30 cellular contexts compared by ENCODE assay signal in the genomic region with DNA sequence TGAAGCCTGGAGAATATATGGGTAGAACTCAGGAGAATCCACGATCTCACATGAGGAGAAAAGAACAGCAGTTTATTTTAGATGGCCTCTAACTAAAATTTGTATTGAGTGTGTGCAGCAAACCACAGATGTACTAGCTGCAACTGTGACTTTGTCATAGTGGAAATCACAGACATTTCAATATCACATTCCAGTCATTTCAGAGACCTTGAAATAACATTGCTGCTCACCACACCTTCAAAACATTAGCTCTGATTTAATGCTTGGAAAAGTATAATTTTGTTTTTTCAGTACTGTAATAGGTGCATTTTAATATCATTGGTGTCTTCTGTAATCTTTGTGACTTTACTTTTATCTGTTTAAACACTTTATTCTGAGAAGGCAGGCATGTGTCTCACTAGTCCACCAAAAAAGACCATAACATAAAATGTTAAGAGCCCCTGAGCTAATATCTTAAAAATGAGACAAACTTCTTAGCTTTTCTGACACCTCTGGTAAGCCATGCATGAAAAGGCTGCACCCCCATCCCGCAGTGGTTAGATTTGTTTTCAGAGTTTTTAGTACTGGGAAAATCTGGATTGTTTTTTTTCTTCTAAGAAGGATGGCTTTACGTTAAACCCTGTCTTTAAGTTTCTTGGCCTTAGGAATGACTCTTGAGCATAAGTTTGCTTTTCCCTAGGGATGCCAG. TPM values are rescaled to one million over a fixed set of nuclear protein-coding genes. Genes with fewer than 3 reads are reported as not detected.
DNase-seq lines count a peak whose midpoint lies in the region; ATAC-seq and TF ChIP-seq lines count a peak whose summit lies in the region.
"Had no signal": no experiment of that assay in that cellular context is flagged by ENCODE, and none has a peak within 500 bp of the region (broad histone marks: within the 10 kb centered on the region; RNA-seq: fewer than 3 reads in every experiment).

No MANE protein-coding gene starts in this region.

- TF ChIP-seq CTCF in IMR-90 (conservative IDR thresholded peaks at IDR 0.05; ENCODE audit: low read depth, low read length) (no peak), brain microvascular endothelial cell (IDR thresholded peaks at IDR 0.05; ENCODE audit: low read depth, low read length, missing control alignments) (no peak), nephron (IDR thresholded peaks at IDR 0.05; ENCODE audit: unreplicated experiment in 3 of 3) (no peak), ovary (IDR thresholded peaks at IDR 0.05) (no peak)

- peaks cover 16% of the 10 kb centered on the region for H3K9me1 ChIP-seq in IMR-90 (ENCODE audit: insufficient read depth, low read length)

- H3K36me3 ChIP-seq in IMR-90 (ENCODE audit: control insufficient read depth, insufficient read depth, low read length) (no peaks in the 10 kb centered on the region), brain microvascular endothelial cell (replicated peaks) (no peaks in the 10 kb centered on the region), ovary (no peaks in the 10 kb centered on the region)
- H3K36me3 ChIP-seq: esophagus muscularis mucosa, heart left ventricle had no signal

- no peak for TF ChIP-seq EP300 in ovary (IDR thresholded peaks at IDR 0.05)

- no peak overlapping the region for H3K27ac ChIP-seq in IMR-90 (ENCODE audit: insufficient read depth, low read length)
- H3K27ac ChIP-seq in brain microvascular endothelial cell: peak overlapping the region; percentile 37
- H3K27ac ChIP-seq in ovary: no peak overlapping the region
- H3K27ac ChIP-seq: body of pancreas, esophagus muscularis mucosa, heart left ventricle, SK-N-MC had no signal

- H3K4me2 ChIP-seq in IMR-90 (ENCODE audit: low read depth, low read length): no peak overlapping the region

- intact Hi-C loops in IMR-90 (cut with micrococcal nuclease): no loop called here
- intact Hi-C loops in ovary (cut with DNase I): no loop called here

- peak overlapping the region; percentile 17; the same call in 1 of the 2 replicates for H3K23ac ChIP-seq in IMR-90 (ENCODE audit: low read depth, low read length)

- DNase-seq in IMR-90 (no peak), brain microvascular endothelial cell (no peak), retina (no peak), ovary (no peak), NOMO-1 treated with DMSO at 0.1 percent for 48 hours (lab: John Stamatoyannopoulos, UW; ENCODE audit: unreplicated experiment) (no peak)
- no peak for DNase-seq in activated effector memory CD4-positive, alpha-beta T cell treated with anti-CD3 and anti-CD28 coated beads, Interleukin-2, amount 50 U/mL, for 16 hours
- DNase-seq: activated CD4-positive, alpha-beta T cell treated with anti-CD3 and anti-CD28 coated beads, Interleukin-2, amount 50 U/mL, for 1 hour; activated CD4-positive, CD25-positive, alpha-beta regulatory T cell; activated gamma-delta T cell; activated naive CD8-positive, alpha-beta T cell treated with anti-CD3 and anti-CD28 coated beads, Interleukin-2, amount 50 U/mL, for 24 hours; activated T-cell treated with anti-CD3 and anti-CD28 coated beads, Interleukin-2, amount 50 U/mL, for 1 hour; body of pancreas; Calu3; cerebellar nuclear complex; DMS79 treated with DMSO at 0.1 percent for 48 hours; foreskin fibroblast; GF-D8; heart left ventricle; NCI-H1048; NCI-H82; RPMI8226; stimulated activated CD4-positive, alpha-beta T cell treated with anti-CD3 and anti-CD28 coated beads, Interleukin-15, amount 100 ng/mL, for 24 hours; stimulated activated CD4-positive, alpha-beta T cell treated with anti-CD3 and anti-CD28 coated beads, Interleukin-4, amount 100 ng/mL, for 4 hours had no signal

- peak overlapping the region; percentile 43; the same call in 1 of the 2 replicates for H2BK120ac ChIP-seq in IMR-90 (ENCODE audit: low read depth, low read length)

- H2AFZ ChIP-seq in IMR-90 (replicated peaks; ENCODE audit: low read length, poor library complexity): no peak overlapping the region

- in situ Hi-C loops in IMR-90 (cut with MboI; ENCODE audit: low sequenced_read_pairs) (no loop called here), brain microvascular endothelial cell (cut with HindIII; ENCODE audit: low pct_ligation_motif_present, low sequenced_read_pairs) (no loop called here)

- peak overlapping the region; percentile 12; the same call in 1 of the 2 replicates for H4K5ac ChIP-seq in IMR-90 (ENCODE audit: low read depth, low read length)

- POLR2A ChIA-PET in IMR-90 (lab: Charles Lee; ENCODE audit: unreplicated experiment): interaction anchor here (0.8 kb wide), 1 partner anchor 523 kb away, joined by 3 read pairs; no protein-coding TSS in a partner anchor

- H2AK9ac ChIP-seq in IMR-90 (replicated peaks; ENCODE audit: low read depth, low read length, poor library complexity): no peak overlapping the region

- WGBS in IMR-90 (ENCODE audit: extremely low coverage in 2 of 2, insufficient read length in 1 of 2), 2 experiments: no CpG with 5 or more reads among the region's 3 CpGs
- 67 to 72% (median 69%) methylated on average over 3 of the region's 3 CpGs for WGBS in ovary, 3 donors

- H3K4me3 ChIP-seq in IMR-90 (ENCODE audit: insufficient read depth, low read depth, low read length): no peak overlapping the region
- no peak overlapping the region for H3K4me3 ChIP-seq in brain microvascular endothelial cell (ENCODE audit: low read depth, low read length)
- no peak overlapping the region for H3K4me3 ChIP-seq in ovary
- H3K4me3 ChIP-seq: body of pancreas, esophagus muscularis mucosa, heart left ventricle, lung, SK-N-MC had no signal

- ATAC-seq in IMR-90 (ENCODE audit: low read depth): no peak
- ATAC-seq: activated naive CD8-positive, alpha-beta T cell treated with anti-CD3 and anti-CD28 coated beads, Interleukin-2, amount 50 U/mL, for 24 hours; body of pancreas; heart left ventricle; sciatic nerve had no signal

- no peak overlapping the region for H4K8ac ChIP-seq in IMR-90 (ENCODE audit: low read depth in 2 of 2, low read length in 2 of 2)

- no peak overlapping the region for H3K9ac ChIP-seq in IMR-90 (ENCODE audit: low read depth, low read length)

- no peak overlapping the region; the same call in 1 of the 2 replicates for H3K14ac ChIP-seq in IMR-90 (replicated peaks; ENCODE audit: low read depth, low read length)

- dilution Hi-C loops in IMR-90 (cut with HindIII; ENCODE audit: low sequenced_read_pairs, unreplicated experiment): no loop called here

- H3K18ac ChIP-seq in IMR-90 (ENCODE audit: low read depth, low read length): no peak overlapping the region; the same call in 1 of the 2 replicates

- no peaks in the 10 kb centered on the region for H4K20me1 ChIP-seq in IMR-90 (ENCODE audit: insufficient read depth, low read length)

- no peak for TF ChIP-seq RAD21 in IMR-90 (IDR thresholded peaks at IDR 0.05; ENCODE audit: low read length)

- H2BK20ac ChIP-seq in IMR-90 (ENCODE audit: low read depth, low read length): no peak overlapping the region

- no peak overlapping the region for H3K4me3 Mint-ChIP-seq in nephron
- H3K4me3 Mint-ChIP-seq: activated naive CD8-positive, alpha-beta T cell treated with anti-CD3 and anti-CD28 coated beads, Interleukin-2, amount 50 U/mL, for 24 hours had no signal

- no peaks in the 10 kb centered on the region for H3K79me1 ChIP-seq in IMR-90 (ENCODE audit: low read depth in 1 of 2, low read length in 2 of 2)

- H4K91ac ChIP-seq in IMR-90 (ENCODE audit: insufficient read depth, low read depth, low read length): no peak overlapping the region

- H3K9me3 Mint-ChIP-seq in nephron: peaks cover 3% of the 10 kb centered on the region
- H3K9me3 Mint-ChIP-seq: activated naive CD8-positive, alpha-beta T cell treated with anti-CD3 and anti-CD28 coated beads, Interleukin-2, amount 50 U/mL, for 24 hours had no signal

- no TSS peak for BruUV-seq in IMR-90 (replicated peaks; lab: Mats Ljungman, UMichigan)

- CTCF ChIA-PET in IMR-90 (lab: Yijun Ruan, JAX): no interaction called here

- H3K27me3 ChIP-seq in IMR-90 (ENCODE audit: control insufficient read depth, insufficient read depth, low read length) (no peaks in the 10 kb centered on the region; the same call in 1 of the 2 replicates), brain microvascular endothelial cell (replicated peaks) (no peaks in the 10 kb centered on the region), ovary (no peaks in the 10 kb centered on the region)
- H3K27me3 ChIP-seq: body of pancreas, esophagus muscularis mucosa, heart left ventricle had no signal

- peaks cover 6% of the 10 kb centered on the region for H3K27me3 Mint-ChIP-seq in nephron (ENCODE audit: low read depth)

- H3K36me3 Mint-ChIP-seq in nephron (ENCODE audit: low read depth): peaks cover 18% of the 10 kb centered on the region

- H3K4ac ChIP-seq in IMR-90 (ENCODE audit: low read depth, low read length): no peak overlapping the region; the same call in 1 of the 2 replicates

- H3K9me3 ChIP-seq in IMR-90 (ENCODE audit: control insufficient read depth, insufficient read depth, low read length) (no peaks in the 10 kb centered on the region), ovary (no peaks in the 10 kb centered on the region)
- H3K9me3 ChIP-seq: body of pancreas, esophagus muscularis mucosa, heart left ventricle had no signal

- H3K27ac Mint-ChIP-seq in nephron: peak overlapping the region; percentile 40 to 86 (median 59)
- H3K27ac Mint-ChIP-seq: activated naive CD8-positive, alpha-beta T cell treated with anti-CD3 and anti-CD28 coated beads, Interleukin-2, amount 50 U/mL, for 24 hours had no signal

- peaks cover 15% of the 10 kb centered on the region for H3K4me1 ChIP-seq in IMR-90 (ENCODE audit: control insufficient read depth, insufficient read depth, low read length)
- H3K4me1 ChIP-seq in ovary (ENCODE audit: insufficient read depth): no peaks in the 10 kb centered on the region
- H3K4me1 ChIP-seq: body of pancreas, esophagus muscularis mucosa had no signal

- no peak overlapping the region for H3K56ac ChIP-seq in IMR-90 (ENCODE audit: extremely low read depth, insufficient read depth, low read length)

- H3K4me1 Mint-ChIP-seq in nephron: peaks cover 30% of the 10 kb centered on the region

- H2BK15ac ChIP-seq in IMR-90 (ENCODE audit: low read depth, low read length): no peak overlapping the region

- H2AK5ac ChIP-seq in IMR-90 (ENCODE audit: low read depth, low read length): no peak overlapping the region

- TF ChIP-seq POLR2A in IMR-90 (IDR thresholded peaks at IDR 0.05; ENCODE audit: low read depth, low read length) (no peak), ovary (IDR thresholded peaks at IDR 0.05) (no peak)

- no peak overlapping the region for H2BK5ac ChIP-seq in IMR-90 (ENCODE audit: low read depth, low read length, poor library complexity, severe bottlenecking)

TF ChIP-seq in IMR-90, 13 proteins besides CTCF, POLR2A, EP300 and RAD21 (continues in another document):
- TF ChIP-seq MAZ (IDR thresholded peaks at IDR 0.05; ENCODE audit: borderline replicate concordance, low read depth, low read length) (no peak), NFE2L2 (IDR thresholded peaks at IDR 0.05; ENCODE audit: low read depth, low read length) (no peak), CEBPB (IDR thresholded peaks at IDR 0.05; ENCODE audit: low read depth, low read length) (no peak), CHD1 (IDR thresholded peaks at IDR 0.05; ENCODE audit: low read depth, low read length) (no peak)

RNA-seq across cellular contexts. Expression of gene KCNJ15, which starts 30.1 kb away (rescaled TPM):
- total RNA-seq in IMR-90 (2012; rRNA removed) (under 0.01 TPM in 2 replicates), ovary (1 to 10 TPM in 1 of 7 donors, under 1 TPM in 5, not detected in 1; 0.20 to 1.1 (median 0.35) TPM)
- polyA plus RNA-seq in IMR-90 (2012; rRNA removed) (0.07 TPM in 1 of 2 replicates, not detected in the other), ovary (under 1 TPM; 0.31 to 0.63 TPM)
- not detected in 2 replicates for polyA plus RNA-seq in IMR-90 (2012; cell fraction: cytosol; rRNA removed)
- 0.11 TPM in 1 of 2 replicates, not detected in the other for polyA plus RNA-seq in IMR-90 (2012; cell fraction: nucleus; rRNA removed; ENCODE audit: low replicate concordance)
- total RNA-seq: H1 had no signal
- polyA plus RNA-seq: neural cell had no signal
